Comparison of ENCODE assay signal across 8 cellular contexts in genomic region chr21:42227909-42228708, GRCh38. TPM values are rescaled to one million over a fixed set of nuclear protein-coding genes. Genes with fewer than 3 reads are reported as not detected.
A peak's percentile ranks its signal among the peaks of the same experiment; 100 is the strongest.
DNase-seq lines count a peak whose midpoint lies in the region; ATAC-seq, FAIRE-seq and TF ChIP-seq lines count a peak whose summit lies in the region.

No MANE protein-coding gene starts in this region.

- TF ChIP-seq EP300 in transverse colon (IDR thresholded peaks at IDR 0.05; ENCODE audit: low read depth), result no peak

- H3K9me3 Mint-ChIP-seq in activated T-helper 17 cell treated with anti-CD3 and anti-CD28 coated beads, Interleukin-2, amount 50 U/mL, for 72 hours, result no peaks in the 10 kb centered on the region

- intact Hi-C loops in posterior cingulate gyrus (cut with DNase I), result no loop called here
- intact Hi-C loops in transverse colon (cut with DNase I; ENCODE audit: low total_unique reads), result loop anchor here (5.0 kb wide), 1 partner anchor 1051 kb away; no protein-coding TSS in a partner anchor

- peak; percentile 91 for ATAC-seq in HG03175 (IDR thresholded peaks at IDR 0.05; ENCODE audit: unreplicated experiment)
- ATAC-seq in activated T-helper 17 cell treated with anti-CD3 and anti-CD28 coated beads, Interleukin-2, amount 50 U/mL, for 72 hours (replicated peaks), result peak; percentile 99

- no peak overlapping the region for H3K4me3 ChIP-seq in BE2C (ENCODE audit: low read depth, low read length)
- H3K4me3 ChIP-seq in foreskin fibroblast (ENCODE audit: low read depth in 1 of 2, low read length in 2 of 2), result no peak overlapping the region
- H3K4me3 ChIP-seq in transverse colon, result no peak overlapping the region

- peaks cover 7% of the 10 kb centered on the region for H3K36me3 Mint-ChIP-seq in activated T-helper 17 cell treated with anti-CD3 and anti-CD28 coated beads, Interleukin-2, amount 50 U/mL, for 72 hours (ENCODE audit: low read depth)

- peak overlapping the region; percentile 71 to 84 (median 78) for H3K27ac ChIP-seq in transverse colon

- TF ChIP-seq CTCF in BE2C (IDR thresholded peaks at IDR 0.05; ENCODE audit: low read depth, low read length) (no peak), foreskin fibroblast (IDR thresholded peaks at IDR 0.05; ENCODE audit: low read depth, low read length) (no peak), transverse colon (IDR thresholded peaks at IDR 0.05) (no peak)

- peak overlapping the region; percentile 75 for H3K27ac Mint-ChIP-seq in activated T-helper 17 cell treated with anti-CD3 and anti-CD28 coated beads, Interleukin-2, amount 50 U/mL, for 72 hours

- peak overlapping the region; percentile 69 for H3K4me3 Mint-ChIP-seq in activated T-helper 17 cell treated with anti-CD3 and anti-CD28 coated beads, Interleukin-2, amount 50 U/mL, for 72 hours

- DNase-seq in BE2C, result peak; percentile 90
- peak; percentile 60 for DNase-seq in RCC 7860 (ENCODE audit: low spot score)
- peak; percentile 59 to 89 for DNase-seq in foreskin fibroblast
- DNase-seq in posterior cingulate gyrus, result peak in 8 of 10 donors; percentile 57 to 94 (median 78)
- DNase-seq in transverse colon, result peak; percentile 95

- H3K9me3 ChIP-seq in BE2C (no peaks in the 10 kb centered on the region), transverse colon (no peaks in the 10 kb centered on the region)

- H3K36me3 ChIP-seq in BE2C (no peaks in the 10 kb centered on the region; the same call in 1 of the 2 replicates), transverse colon (no peaks in the 10 kb centered on the region)

- peaks cover 6% of the 10 kb centered on the region for H3K4me1 ChIP-seq in BE2C
- peaks cover 28 to 80% (median 41%) of the 10 kb centered on the region in 4 donors for H3K4me1 ChIP-seq in transverse colon

- TF ChIP-seq POLR2A in GM19193 (IDR thresholded peaks at IDR 0.05; ENCODE audit: extremely low read depth, insufficient read depth, insufficient read length) (peak; percentile 8), transverse colon (IDR thresholded peaks at IDR 0.05) (no peak)

- WGBS in transverse colon (ENCODE audit: low coverage in 1 of 2), 2 donors, result 19 to 43% methylated on average over 3 to 10 of the region's 10 CpGs

- in situ Hi-C loops in transverse colon (cut with MboI; ENCODE audit: low pct_ligation_motif_present in 1 of 4, low pct_unique_long_range_greater_than_20kb in 1 of 4, low sequenced_read_pairs in 3 of 4), result no loop called here

- H3K4me1 Mint-ChIP-seq in activated T-helper 17 cell treated with anti-CD3 and anti-CD28 coated beads, Interleukin-2, amount 50 U/mL, for 72 hours, result peaks cover 38% of the 10 kb centered on the region

- H3K27me3 Mint-ChIP-seq in activated T-helper 17 cell treated with anti-CD3 and anti-CD28 coated beads, Interleukin-2, amount 50 U/mL, for 72 hours, result no peaks in the 10 kb centered on the region

- FAIRE-seq in RCC 7860 (lab: Jason Lieb, UNC), result no peak

- H3K27me3 ChIP-seq in BE2C (no peaks in the 10 kb centered on the region), transverse colon (no peaks in the 10 kb centered on the region)

RNA-seq across cellular contexts. Expression of gene ABCG1, which starts 9.2 kb away (rescaled TPM):
- polyA plus RNA-seq in BE2C (2012; ENCODE audit: insufficient read depth, insufficient read length, low read depth), result 9.5 TPM
- 1 to 10 TPM; 3.1 to 8.2 TPM for total RNA-seq in activated T-helper 17 cell treated with anti-CD3 and anti-CD28 coated beads, Interleukin-2, amount 50 U/mL, for 72 hours
- 10 to 100 TPM; 17.1 to 67.7 (median 53.2) TPM for total RNA-seq in transverse colon
